In genomic region chr3:196969660-196970546, GRCh38 we compare ENCODE assay signal across 7 cellular contexts. TPM values are rescaled to one million over a fixed set of nuclear protein-coding genes. Genes with fewer than 3 reads are reported as not detected.
DNase-seq lines count a peak whose midpoint lies in the region; ATAC-seq and TF ChIP-seq lines count a peak whose summit lies in the region.

No MANE protein-coding gene starts in this region.

- H3K27ac Mint-ChIP-seq in activated B cell treated with CpG ODN at 0.5 μM for 24 hours, result peak overlapping the region; percentile 70

- H3K9me3 ChIP-seq in left lung, result no peaks in the 10 kb centered on the region

- CTCF ChIA-PET in activated B cell treated with CpG ODN at 0.5 μM for 24 hours (lab: Charles Lee), result interaction anchor here (0.7 to 5.4 kb wide), 12 partner anchors 8 to 897 kb away, joined by 3 to 65 read pairs (median 3); partner anchors contain the start of genes NCBP2 and SENP5

- no peaks in the 10 kb centered on the region for H3K36me3 Mint-ChIP-seq in activated B cell treated with CpG ODN at 0.5 μM for 24 hours (ENCODE audit: low read depth)

- ATAC-seq in GM18498 (IDR thresholded peaks at IDR 0.05; ENCODE audit: unreplicated experiment) (peak; percentile 59), HG02759 (IDR thresholded peaks at IDR 0.05; ENCODE audit: unreplicated experiment) (peak; percentile 64), activated B cell treated with CpG ODN at 0.5 μM for 24 hours (ENCODE audit: low read depth) (peak; percentile 73), left lung (peak; percentile 93)

- peak overlapping the region; percentile 82 to 86 for H3K27ac ChIP-seq in left lung

- H3K4me1 Mint-ChIP-seq in activated B cell treated with CpG ODN at 0.5 μM for 24 hours, result peaks cover 27% of the 10 kb centered on the region

- H3K36me3 ChIP-seq in left lung, result no peaks in the 10 kb centered on the region

- DNase-seq in NCI-H2107 (lab: John Stamatoyannopoulos, UW), result peak; percentile 52
- DNase-seq in activated B cell treated with CpG ODN at 0.5 μM for 24 hours, result peak; percentile 81
- peak; percentile 44 for DNase-seq in choroid plexus epithelial cell (ENCODE audit: low read depth)
- DNase-seq in left lung, result peak; percentile 59 to 96
- DNase-seq in stimulated activated CD4-positive, alpha-beta T cell treated with anti-CD3 and anti-CD28 coated beads, Interleukin-4, amount 100 ng/mL, for 24 hours, result peak; percentile 68

- POLR2A ChIA-PET in activated B cell treated with CpG ODN at 0.5 μM for 24 hours (lab: Charles Lee), result interaction anchor here (0.5 to 3.2 kb wide), 7 partner anchors 28 to 681 kb away, joined by 3 to 14 read pairs (median 4); partner anchors contain the start of genes NCBP2 and SENP5

- H3K4me3 ChIP-seq in choroid plexus epithelial cell (ENCODE audit: low read depth, low read length) (peak overlapping the region; percentile 64), left lung (peak overlapping the region; percentile 88 to 90)

- intact Hi-C loops in activated B cell treated with CpG ODN at 0.5 μM for 24 hours (cut with micrococcal nuclease) (loop anchor here (1.0 to 10.0 kb wide), 8 partner anchors 53 to 718 kb away; partner anchors contain the start of genes CEP19, PIGX and SENP5), left lung (cut with DNase I) (loop anchor here in 1 of 2 donors (5.0 kb wide), 1 partner anchor 133 kb away; no protein-coding TSS in a partner anchor)

- H3K4me1 ChIP-seq in left lung, result peaks cover 7 to 20% of the 10 kb centered on the region in 2 donors

- TF ChIP-seq CTCF in activated B cell treated with CpG ODN at 0.5 μM for 24 hours (IDR thresholded peaks at IDR 0.05), result peak; percentile 38
- TF ChIP-seq CTCF in choroid plexus epithelial cell (conservative IDR thresholded peaks at IDR 0.05; ENCODE audit: low read depth, low read length), result peak; percentile 44
- peak; percentile 81 to 91 for TF ChIP-seq CTCF in left lung (IDR thresholded peaks at IDR 0.05)

- no peaks in the 10 kb centered on the region for H3K27me3 ChIP-seq in left lung

- no peaks in the 10 kb centered on the region for H3K9me3 Mint-ChIP-seq in activated B cell treated with CpG ODN at 0.5 μM for 24 hours

- H3K27me3 Mint-ChIP-seq in activated B cell treated with CpG ODN at 0.5 μM for 24 hours, result no peaks in the 10 kb centered on the region

- peak overlapping the region; percentile 83 for H3K4me3 Mint-ChIP-seq in activated B cell treated with CpG ODN at 0.5 μM for 24 hours

RNA-seq across cellular contexts. Expression of gene PIGZ, which starts 1.3 kb away (rescaled TPM):
- total RNA-seq in activated B cell treated with CpG ODN at 0.5 μM for 24 hours, result 1.8 and 2.0 TPM in 2 replicates
- 1 to 10 TPM; 2.9 to 6.3 TPM for total RNA-seq in left lung

RNA-seq across cellular contexts. Expression of gene NCBP2, which starts 27.6 kb away (rescaled TPM):
- 77.8 and 85.1 TPM in 2 replicates for total RNA-seq in activated B cell treated with CpG ODN at 0.5 μM for 24 hours
- 10 to 100 TPM; 56.0 to 60.9 TPM for total RNA-seq in left lung

RNA-seq across cellular contexts. Expression of gene MELTF, which starts 59.7 kb away (rescaled TPM):
- 50.0 and 61.5 TPM in 2 replicates for total RNA-seq in activated B cell treated with CpG ODN at 0.5 μM for 24 hours
- total RNA-seq in left lung, result 1 to 10 TPM; 5.2 to 8.4 TPM

Comparison
In these comparisons a context has a peak if more than half of its experiments do, and no peak if none do; other contexts are left out.
1. Peak in every context shown above with its lines: DNase-seq, ATAC-seq, H3K4me3 ChIP-seq and H3K27ac ChIP-seq.